23 cellular contexts compared by ENCODE assay signal in genomic region chr17:39759204-39759603, GRCh38. TPM values are rescaled to one million over a fixed set of nuclear protein-coding genes. Genes with fewer than 3 reads are reported as not detected.
DNase-seq lines count a peak whose midpoint lies in the region; ATAC-seq and TF ChIP-seq lines count a peak whose summit lies in the region.
"Had no signal": no experiment of that assay in that cellular context is flagged by ENCODE, and none has a peak within 500 bp of the region (broad histone marks: within the 10 kb centered on the region; RNA-seq: fewer than 3 reads in every experiment).

No MANE protein-coding gene starts in this region.

- DNase-seq in CD4-positive, alpha-beta memory T cell: no peak
- no peak for DNase-seq in activated B cell treated with CpG ODN at 0.5 μM for 24 hours
- no peak for DNase-seq in natural killer cell
- no peak for DNase-seq in DMS 273 treated with DMSO at 0.1 percent for 48 hours (lab: John Stamatoyannopoulos, UW)
- DNase-seq in anterior cingulate cortex (lab: John Stamatoyannopoulos, UW): no peak
- DNase-seq: activated naive CD4-positive, alpha-beta T cell; cortex of kidney; DMS153; gastrocnemius medialis; HCEC 1CT; mucosa of descending colon; NCI-H1436; NCI-H2171 treated with DMSO at 0.1 percent for 48 hours; NCI-H82; ovary; SW 1271; testis had no signal

- ATAC-seq in GM18505 (IDR thresholded peaks at IDR 0.05; ENCODE audit: unreplicated experiment) (no peak), activated B cell treated with CpG ODN at 0.5 μM for 24 hours (ENCODE audit: low read depth) (no peak), natural killer cell (no peak), HG02798 (IDR thresholded peaks at IDR 0.05; ENCODE audit: poor library complexity, unreplicated experiment) (no peak)
- ATAC-seq: gastrocnemius medialis, mucosa of descending colon had no signal

- POLR2A ChIA-PET in CD4-positive, alpha-beta memory T cell (lab: Charles Lee; ENCODE audit: partially characterized antibody): interaction anchor here (0.6 to 8.1 kb wide), 9 partner anchors 8 to 103 kb away, joined by 3 to 99 read pairs (median 9); partner anchors contain the start of genes IKZF3 and MIEN1
- POLR2A ChIA-PET in activated B cell treated with CpG ODN at 0.5 μM for 24 hours (lab: Charles Lee): interaction anchor here (0.5 to 10.0 kb wide), 13 partner anchors 11 to 221 kb away, joined by 3 to 308 read pairs (median 5); partner anchors contain the start of genes IKZF3, MIEN1 and PSMD3

- H3K27ac ChIP-seq in CD4-positive, alpha-beta memory T cell (ENCODE audit: low read depth, low read length): no peak overlapping the region
- H3K27ac ChIP-seq: epithelial cell of prostate, gastrocnemius medialis, ovary, sigmoid colon, testis had no signal

- H3K27ac Mint-ChIP-seq in CD4-positive, alpha-beta memory T cell: peak overlapping the region; percentile 74 to 100 (median 98)
- peak overlapping the region; percentile 97 for H3K27ac Mint-ChIP-seq in activated B cell treated with CpG ODN at 0.5 μM for 24 hours
- peak overlapping the region; percentile 94 to 99 for H3K27ac Mint-ChIP-seq in natural killer cell

- peak; percentile 35 for TF ChIP-seq POLR2A in GM18505 (IDR thresholded peaks at IDR 0.05; ENCODE audit: borderline replicate concordance, extremely low read depth, insufficient read depth, insufficient read length)

- no peaks in the 10 kb centered on the region for H3K9me3 ChIP-seq in CD4-positive, alpha-beta memory T cell (ENCODE audit: control insufficient read depth in 1 of 2, low read length in 2 of 2)
- H3K9me3 ChIP-seq: gastrocnemius medialis, mucosa of descending colon, ovary, sigmoid colon, testis had no signal

- H3K4me1 ChIP-seq in CD4-positive, alpha-beta memory T cell (ENCODE audit: insufficient read depth, low read length): peaks cover 62% of the 10 kb centered on the region

- no peaks in the 10 kb centered on the region for H3K27me3 Mint-ChIP-seq in CD4-positive, alpha-beta memory T cell
- H3K27me3 Mint-ChIP-seq in activated B cell treated with CpG ODN at 0.5 μM for 24 hours (no peaks in the 10 kb centered on the region), natural killer cell (ENCODE audit: low read depth in 2 of 2) (no peaks in the 10 kb centered on the region)

- H3K36me3 Mint-ChIP-seq in CD4-positive, alpha-beta memory T cell: peaks cover 16 to 39% of the 10 kb centered on the region in 2 donors
- H3K36me3 Mint-ChIP-seq in activated B cell treated with CpG ODN at 0.5 μM for 24 hours (ENCODE audit: low read depth): peaks cover 54% of the 10 kb centered on the region
- no peaks in the 10 kb centered on the region for H3K36me3 Mint-ChIP-seq in natural killer cell
- H3K36me3 Mint-ChIP-seq: brain had no signal

- no peak overlapping the region for H3K4me3 ChIP-seq in CD4-positive, alpha-beta memory T cell (ENCODE audit: low read length in 2 of 2)
- H3K4me3 ChIP-seq: gastrocnemius medialis, mucosa of descending colon, ovary, sigmoid colon, testis had no signal

- CTCF ChIA-PET in CD4-positive, alpha-beta memory T cell (lab: Charles Lee; ENCODE audit: partially characterized antibody): interaction anchor here (0.9 to 1.2 kb wide), 4 partner anchors 11 to 106 kb away, joined by 3 to 5 read pairs (median 4); no protein-coding TSS in a partner anchor
- CTCF ChIA-PET in activated B cell treated with CpG ODN at 0.5 μM for 24 hours (lab: Charles Lee): interaction anchor here (0.8 to 2.7 kb wide), 6 partner anchors 11 to 138 kb away, joined by 3 to 10 read pairs (median 4); partner anchors contain the start of gene PNMT

- intact Hi-C loops in CD4-positive, alpha-beta memory T cell (cut with micrococcal nuclease): loop anchor here (10.0 kb wide), 1 partner anchor 196 kb away; no protein-coding TSS in a partner anchor
- intact Hi-C loops in activated B cell treated with CpG ODN at 0.5 μM for 24 hours (cut with micrococcal nuclease): loop anchor here (10.0 kb wide), 1 partner anchor 566 kb away; no protein-coding TSS in a partner anchor
- intact Hi-C loops in natural killer cell (cut with micrococcal nuclease): loop anchor here (2.0 kb wide), 2 partner anchors 14 to 54 kb away; no protein-coding TSS in a partner anchor

- no peak for TF ChIP-seq CTCF in activated B cell treated with CpG ODN at 0.5 μM for 24 hours (IDR thresholded peaks at IDR 0.05)
- TF ChIP-seq CTCF in natural killer cell (IDR thresholded peaks at IDR 0.05): no peak

- no peaks in the 10 kb centered on the region for H3K9me3 Mint-ChIP-seq in CD4-positive, alpha-beta memory T cell
- no peaks in the 10 kb centered on the region for H3K9me3 Mint-ChIP-seq in activated B cell treated with CpG ODN at 0.5 μM for 24 hours
- no peaks in the 10 kb centered on the region for H3K9me3 Mint-ChIP-seq in natural killer cell

- no peak overlapping the region for H3K4me3 Mint-ChIP-seq in CD4-positive, alpha-beta memory T cell
- H3K4me3 Mint-ChIP-seq in activated B cell treated with CpG ODN at 0.5 μM for 24 hours (peak overlapping the region; percentile 61), natural killer cell (peak overlapping the region; percentile 79)
- H3K4me3 Mint-ChIP-seq: brain had no signal

- H3K36me3 ChIP-seq in CD4-positive, alpha-beta memory T cell (ENCODE audit: insufficient read depth, low read length): peaks cover 17% of the 10 kb centered on the region
- H3K36me3 ChIP-seq: gastrocnemius medialis, ovary, sigmoid colon had no signal

- peaks cover 48 to 72% (median 53%) of the 10 kb centered on the region in 4 donors for H3K4me1 Mint-ChIP-seq in CD4-positive, alpha-beta memory T cell
- peaks cover 80% of the 10 kb centered on the region for H3K4me1 Mint-ChIP-seq in activated B cell treated with CpG ODN at 0.5 μM for 24 hours
- peaks cover 57 to 64% of the 10 kb centered on the region in 2 donors for H3K4me1 Mint-ChIP-seq in natural killer cell

- no peaks in the 10 kb centered on the region for H3K27me3 ChIP-seq in CD4-positive, alpha-beta memory T cell (ENCODE audit: insufficient read depth, low read length)
- H3K27me3 ChIP-seq: ovary, testis had no signal

RNA-seq across cellular contexts. Expression of gene GRB7, which starts 21.5 kb away (rescaled TPM):
- not detected for total RNA-seq in CD4-positive, alpha-beta memory T cell
- not detected for polyA plus RNA-seq in CD4-positive, alpha-beta memory T cell
- total RNA-seq in activated B cell treated with CpG ODN at 0.5 μM for 24 hours: 0.44 TPM in 1 of 2 replicates, not detected in the other
- total RNA-seq in natural killer cell: under 1 TPM in 1 of 3 donors, not detected in 2; 0.27 TPM
- total RNA-seq: activated CD8-positive, alpha-beta memory T cell treated with anti-CD3 and anti-CD28 coated beads for 36 hours had no signal

RNA-seq across cellular contexts. Expression of gene MIEN1, which starts 28.9 kb away (rescaled TPM):
- 10 to 100 TPM; 35.8 TPM for total RNA-seq in CD4-positive, alpha-beta memory T cell
- polyA plus RNA-seq in CD4-positive, alpha-beta memory T cell: 10 to 100 TPM; 90.8 to 96.6 TPM
- total RNA-seq in activated B cell treated with CpG ODN at 0.5 μM for 24 hours (42.2 and 45.7 TPM in 2 replicates), natural killer cell (10 to 100 TPM; 48.8 to 55.2 (median 51.6) TPM)

RNA-seq across cellular contexts. Expression of gene ERBB2, which starts 59.3 kb away (rescaled TPM):
- total RNA-seq in CD4-positive, alpha-beta memory T cell: 1 to 10 TPM; 4.1 to 4.5 TPM
- polyA plus RNA-seq in CD4-positive, alpha-beta memory T cell: under 1 TPM in 1 of 2 donors, not detected in 1; 0.55 TPM
- total RNA-seq in activated B cell treated with CpG ODN at 0.5 μM for 24 hours (4.4 and 7.1 TPM in 2 replicates), natural killer cell (100 to 1,000 TPM in 1 of 3 donors, 10 to 100 TPM in 2; 77.6 to 115 (median 82.1) TPM)

Comparison
In these comparisons a context has a peak if more than half of its experiments do, and no peak if none do; other contexts are left out.
1. H3K4me3 Mint-ChIP-seq: peak in activated B cell treated with CpG ODN at 0.5 μM for 24 hours (single experiment) and natural killer cell (single experiment); none in CD4-positive, alpha-beta memory T cell (0 of 8).
2. Peak in every context shown above with its lines, with median percentiles within 50 percentile points of each other: H3K27ac Mint-ChIP-seq.